In the genomic region with DNA sequence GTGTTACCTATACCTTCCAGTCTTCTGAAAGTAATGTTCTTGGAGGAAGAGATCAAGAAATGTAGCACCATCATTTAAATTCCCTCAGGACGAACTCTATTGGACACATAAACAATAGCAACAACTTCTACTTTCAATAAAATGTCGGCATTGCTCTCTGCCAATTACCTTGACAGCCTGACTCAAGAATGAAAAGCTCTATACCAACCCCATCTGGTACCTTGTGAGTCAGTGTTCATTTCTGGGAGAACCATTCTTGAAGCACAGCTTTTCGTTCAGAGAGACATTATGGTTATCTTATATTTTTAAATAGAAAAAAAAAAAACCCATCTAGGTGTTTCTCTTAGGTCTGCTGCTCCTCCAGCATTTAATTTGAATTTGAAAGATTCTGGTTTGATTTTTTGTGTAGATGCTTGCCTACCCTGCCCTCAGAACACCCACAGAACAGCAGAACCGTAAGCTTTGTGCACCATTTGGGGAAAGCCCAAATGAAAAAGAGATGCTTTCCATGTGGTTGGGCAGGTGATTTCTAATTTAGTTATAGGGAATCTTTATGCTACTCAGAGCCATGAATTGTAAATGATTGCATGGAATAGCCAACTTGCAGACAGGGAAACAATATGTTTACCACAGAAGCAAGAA, we compare ENCODE assay signal across 9 cellular contexts.
DNase-seq lines count a peak whose midpoint lies in the region; ATAC-seq and TF ChIP-seq lines count a peak whose summit lies in the region.
"Had no signal": no experiment of that assay in that cellular context is flagged by ENCODE, and none has a peak within 500 bp of the region (broad histone marks: within the 10 kb centered on the region; RNA-seq: fewer than 3 reads in every experiment).

No MANE protein-coding gene starts in this region.

- H3K4me3 ChIP-seq in epithelial cell of esophagus (ENCODE audit: low read length) (no peak overlapping the region), gastrocnemius medialis (no peak overlapping the region)

- intact Hi-C loops in gastrocnemius medialis (cut with DNase I; ENCODE audit: low total_unique reads) = loop anchor here (10.0 kb wide), 1 partner anchor 158 kb away; a partner anchor contains a TSS

- no peaks in the 10 kb centered on the region for H3K36me3 ChIP-seq in gastrocnemius medialis

- TF ChIP-seq CTCF in epithelial cell of esophagus (IDR thresholded peaks at IDR 0.05; ENCODE audit: insufficient read depth, low read depth, low read length, missing control alignments) (peak; percentile 61), gastrocnemius medialis (IDR thresholded peaks at IDR 0.05 in 4 of 5, conservative IDR thresholded peaks at IDR 0.05 in 1 of 5) (peak in 4 of 5 experiments; percentile 27 to 61 (median 36))

- no peak for TF ChIP-seq POLR2A in gastrocnemius medialis (IDR thresholded peaks at IDR 0.05)

- peak in 1 of 2 donors; percentile 77 for ATAC-seq in gastrocnemius medialis
- ATAC-seq in HG02870 (IDR thresholded peaks at IDR 0.05; ENCODE audit: unreplicated experiment) = no peak

- peak overlapping the region; percentile 19 to 37 (median 34) for H3K27ac ChIP-seq in gastrocnemius medialis
- H3K27ac ChIP-seq: KMS-11 had no signal

- H3K27me3 ChIP-seq in gastrocnemius medialis = no peaks in the 10 kb centered on the region

- peak; percentile 41 for DNase-seq in NCI-H82 (lab: John Stamatoyannopoulos, UW)
- DNase-seq in NCI-H82 treated with DMSO at 0.1 percent for 48 hours (lab: John Stamatoyannopoulos, UW; ENCODE audit: unreplicated experiment) = no peak
- peak; percentile 58 for DNase-seq in NCI-H2227 (lab: John Stamatoyannopoulos, UW; ENCODE audit: unreplicated experiment)
- peak; percentile 60 for DNase-seq in epithelial cell of esophagus (ENCODE audit: low read depth)
- no peak for DNase-seq in gastrocnemius medialis
- no peak for DNase-seq in NCI-H1417 treated with DMSO at 0.1 percent for 48 hours (lab: John Stamatoyannopoulos, UW)
- no peak for DNase-seq in DMS79 treated with DMSO at 0.1 percent for 48 hours (lab: John Stamatoyannopoulos, UW)

- in situ Hi-C loops in gastrocnemius medialis (cut with MboI; ENCODE audit: low sequenced_read_pairs in 4 of 4) = no loop called here

- H3K4me1 ChIP-seq in gastrocnemius medialis = peaks cover 31 to 56% of the 10 kb centered on the region in 2 donors

- H3K9me3 ChIP-seq in gastrocnemius medialis = no peaks in the 10 kb centered on the region

Comparison
In these comparisons a context has a peak if more than half of its experiments do, and no peak if none do; other contexts are left out.
1. DNase-seq: peak in NCI-H82 (single experiment), NCI-H2227 (single experiment) and epithelial cell of esophagus (single experiment); none in NCI-H82 treated with DMSO at 0.1 percent for 48 hours (single experiment), gastrocnemius medialis (0 of 2), NCI-H1417 treated with DMSO at 0.1 percent for 48 hours (single experiment) and DMS79 treated with DMSO at 0.1 percent for 48 hours (single experiment).